ENCODE assay signal across 12 cellular contexts in genomic region chr3:51997935-51998596, GRCh38. TPM values are rescaled to one million over a fixed set of nuclear protein-coding genes. Genes with fewer than 3 reads are reported as not detected.
A peak's percentile ranks its signal among the peaks of the same experiment; 100 is the strongest.
DNase-seq lines count a peak whose midpoint lies in the region; TF ChIP-seq lines count a peak whose summit lies in the region.
"Had no signal": no experiment of that assay in that cellular context is flagged by ENCODE, and none has a peak within 500 bp of the region (broad histone marks: within the 10 kb centered on the region; RNA-seq: fewer than 3 reads in every experiment).

No MANE protein-coding gene starts in this region.

- TF ChIP-seq CTCF in Calu3 (IDR thresholded peaks at IDR 0.05; ENCODE audit: unreplicated experiment), result no peak
- TF ChIP-seq CTCF in nephron (IDR thresholded peaks at IDR 0.05; ENCODE audit: unreplicated experiment in 3 of 3), result no peak

- H3K9me3 Mint-ChIP-seq in Calu3 (ENCODE audit: low read depth, unreplicated experiment), result no peaks in the 10 kb centered on the region
- H3K9me3 Mint-ChIP-seq in nephron, result no peaks in the 10 kb centered on the region
- H3K9me3 Mint-ChIP-seq: activated CD8-positive, alpha-beta T cell treated with anti-CD3 and anti-CD28 coated beads for 36 hours; CD4-positive, CD25-positive, alpha-beta regulatory T cell had no signal

- H3K27me3 Mint-ChIP-seq in Calu3 (ENCODE audit: unreplicated experiment), result peaks cover 10% of the 10 kb centered on the region
- peaks cover 9% of the 10 kb centered on the region for H3K27me3 Mint-ChIP-seq in nephron (ENCODE audit: low read depth)
- H3K27me3 Mint-ChIP-seq: activated CD8-positive, alpha-beta T cell treated with anti-CD3 and anti-CD28 coated beads for 36 hours had no signal

- intact Hi-C loops in Calu3 (cut with micrococcal nuclease; ENCODE audit: unreplicated experiment), result no loop called here

- peaks cover 26% of the 10 kb centered on the region for H3K4me1 Mint-ChIP-seq in Calu3 (ENCODE audit: low read depth, unreplicated experiment)
- peaks cover 41% of the 10 kb centered on the region for H3K4me1 Mint-ChIP-seq in nephron

- H3K27ac Mint-ChIP-seq in Calu3 (ENCODE audit: unreplicated experiment) (peak overlapping the region; percentile 30), nephron (peak overlapping the region; percentile 0 to 70 (median 4))
- H3K27ac Mint-ChIP-seq: activated CD8-positive, alpha-beta T cell treated with anti-CD3 and anti-CD28 coated beads for 36 hours had no signal

- H3K36me3 Mint-ChIP-seq in Calu3 (ENCODE audit: insufficient read depth, unreplicated experiment) (peaks cover 38% of the 10 kb centered on the region), nephron (ENCODE audit: low read depth) (peaks cover 24% of the 10 kb centered on the region)

- CTCF ChIA-PET in Calu3 (lab: Charles Lee), result interaction anchor here (1.2 kb wide), 1 partner anchor 153 kb away, joined by 3 read pairs; no protein-coding TSS in a partner anchor

- peak; percentile 54 for DNase-seq in Calu3
- peak; percentile 50 for DNase-seq in HT-29 (ENCODE audit: low spot score)
- peak; percentile 49 for DNase-seq in amniotic epithelial cell (ENCODE audit: low read depth)
- DNase-seq in NCI-H1105 (lab: John Stamatoyannopoulos, UW), result no peak
- DNase-seq in AML-193 (lab: John Stamatoyannopoulos, UW), result no peak
- DNase-seq in NCI-H2227 (lab: John Stamatoyannopoulos, UW; ENCODE audit: unreplicated experiment), result no peak
- DNase-seq: activated CD8-positive, alpha-beta T cell treated with anti-CD3 and anti-CD28 coated beads for 36 hours; activated naive CD4-positive, alpha-beta T cell treated with Interleukin-2 at 50 U/mL for 16 hours; CD4-positive, CD25-positive, alpha-beta regulatory T cell; stomach; T-helper 9 cell had no signal

- BruUV-seq in Calu3 (replicated peaks; lab: Mats Ljungman, UMichigan), result no TSS peak

- peak overlapping the region; percentile 22 for H3K4me3 Mint-ChIP-seq in Calu3 (ENCODE audit: low read depth, unreplicated experiment)
- H3K4me3 Mint-ChIP-seq in nephron, result peak overlapping the region in 1 of 3 experiments; percentile 3
- H3K4me3 Mint-ChIP-seq: activated CD8-positive, alpha-beta T cell treated with anti-CD3 and anti-CD28 coated beads for 36 hours had no signal

RNA-seq across cellular contexts. Expression of gene RPL29, which starts 2.4 kb away (rescaled TPM):
- total RNA-seq in Calu3 (2022), result 747 and 782 TPM in 2 replicates
- total RNA-seq in HT-29 (2014; rRNA removed; shearing (Covaris generic)), result 609 and 691 TPM in 2 replicates

RNA-seq across cellular contexts. Expression of gene ACY1, which starts 14.7 kb away (rescaled TPM):
- 71.6 and 74.9 TPM in 2 replicates for total RNA-seq in Calu3 (2022)
- 143 and 164 TPM in 2 replicates for total RNA-seq in HT-29 (2014; rRNA removed; shearing (Covaris generic))

RNA-seq across cellular contexts. Expression of gene ABHD14A, which starts 23.2 kb away (rescaled TPM):
- total RNA-seq in Calu3 (2022), result 6.6 and 7.3 TPM in 2 replicates
- 11.7 and 16.0 TPM in 2 replicates for total RNA-seq in HT-29 (2014; rRNA removed; shearing (Covaris generic))

RNA-seq across cellular contexts. Expression of gene ABHD14B, which starts 24.2 kb away (rescaled TPM):
- 39.8 and 45.4 TPM in 2 replicates for total RNA-seq in Calu3 (2022)
- total RNA-seq in HT-29 (2014; rRNA removed; shearing (Covaris generic)), result 33.5 and 41.3 TPM in 2 replicates

RNA-seq across cellular contexts. Expression of gene PCBP4, which starts 30.8 kb away (rescaled TPM):
- total RNA-seq in Calu3 (2022), result 29.8 and 31.5 TPM in 2 replicates
- 17.8 and 19.3 TPM in 2 replicates for total RNA-seq in HT-29 (2014; rRNA removed; shearing (Covaris generic))

Comparison
In these comparisons a context has a peak if more than half of its experiments do, and no peak if none do; other contexts are left out.
1. DNase-seq: peak in Calu3 (single experiment), HT-29 (single experiment) and amniotic epithelial cell (single experiment); none in NCI-H1105 (single experiment), AML-193 (0 of 2) and NCI-H2227 (single experiment).